Comparison of ENCODE assay signal across 19 cellular contexts in genomic region chr10:71447676-71448075, GRCh38.
"Had no signal": no experiment of that assay in that cellular context is flagged by ENCODE, and none has a peak within 500 bp of the region (broad histone marks: within the 10 kb centered on the region; RNA-seq: fewer than 3 reads in every experiment).

No MANE protein-coding gene starts in this region.

- H3K4me3 Mint-ChIP-seq: activated CD4-positive, alpha-beta T cell treated with anti-CD3 and anti-CD28 coated beads, Interleukin-2, amount 10 ng/mL, durations not matched to agents 7 days and 5 days; activated CD8-positive, alpha-beta T cell treated with anti-CD3 and anti-CD28 coated beads, Interleukin-2, amount 10 ng/mL, durations not matched to agents 7 days and 5 days; activated naive CD4-positive, alpha-beta T cell treated with anti-CD3 and anti-CD28 coated beads for 36 hours; activated T-cell treated with anti-CD3 and anti-CD28 coated beads, Interleukin-2, amount 50 U/mL, for 4 hours; stimulated activated effector memory CD8-positive, alpha-beta T cell treated with anti-CD3 and anti-CD28 coated beads, Interleukin-12 subunit alpha, Interleukin-12 subunit beta, amount 100 ng/mL, for 72 hours; T-helper 1 cell treated with Interleukin-12 subunit alpha and Interleukin-12 subunit beta and Interleukin-4 antibody, amounts not matched to agents 30 μg/mL and 1 μg/mL, for 36 hours had no signal

- H3K9me3 Mint-ChIP-seq: activated CD4-positive, alpha-beta T cell treated with anti-CD3 and anti-CD28 coated beads, Interleukin-2, amount 10 ng/mL, durations not matched to agents 7 days and 5 days; activated naive CD4-positive, alpha-beta T cell treated with anti-CD3 and anti-CD28 coated beads for 36 hours; activated T-cell treated with anti-CD3 and anti-CD28 coated beads, Interleukin-2, amount 50 U/mL, for 4 hours; stimulated activated effector memory CD8-positive, alpha-beta T cell treated with anti-CD3 and anti-CD28 coated beads, Interleukin-12 subunit alpha, Interleukin-12 subunit beta, amount 100 ng/mL, for 72 hours; T-helper 1 cell treated with Interleukin-12 subunit alpha and Interleukin-12 subunit beta and Interleukin-4 antibody, amounts not matched to agents 30 μg/mL and 1 μg/mL, for 36 hours had no signal

- H3K36me3 Mint-ChIP-seq: stimulated activated effector memory CD8-positive, alpha-beta T cell treated with anti-CD3 and anti-CD28 coated beads, Interleukin-12 subunit alpha, Interleukin-12 subunit beta, amount 100 ng/mL, for 72 hours had no signal

- H3K4me1 ChIP-seq: body of pancreas, psoas muscle, stomach had no signal

- H3K36me3 ChIP-seq: left ventricle myocardium inferior, ovary, stomach had no signal

- ATAC-seq: activated CD4-positive, CD25-positive, alpha-beta regulatory T cell treated with anti-CD3 and anti-CD28 coated beads, Interleukin-2, amount 50 U/mL, for 24 hours; activated CD8-positive, alpha-beta T cell treated with anti-CD3 and anti-CD28 coated beads, Interleukin-2, amount 10 ng/mL, durations not matched to agents 7 days and 5 days; activated T-cell treated with anti-CD3 and anti-CD28 coated beads, Interleukin-2, amount 50 U/mL, for 4 hours; body of pancreas; psoas muscle; sciatic nerve; stimulated activated effector memory CD8-positive, alpha-beta T cell treated with anti-CD3 and anti-CD28 coated beads, Interleukin-12 subunit alpha, Interleukin-12 subunit beta, amount 100 ng/mL, for 72 hours had no signal

- H3K4me3 ChIP-seq: body of pancreas, left ventricle myocardium inferior, ovary, psoas muscle, stomach had no signal

- H3K27ac Mint-ChIP-seq: activated CD4-positive, alpha-beta T cell treated with anti-CD3 and anti-CD28 coated beads, Interleukin-2, amount 10 ng/mL, durations not matched to agents 7 days and 5 days; activated CD8-positive, alpha-beta T cell treated with anti-CD3 and anti-CD28 coated beads, Interleukin-2, amount 10 ng/mL, durations not matched to agents 7 days and 5 days; activated naive CD4-positive, alpha-beta T cell treated with anti-CD3 and anti-CD28 coated beads for 36 hours; stimulated activated effector memory CD8-positive, alpha-beta T cell treated with anti-CD3 and anti-CD28 coated beads, Interleukin-12 subunit alpha, Interleukin-12 subunit beta, amount 100 ng/mL, for 72 hours; T-helper 1 cell treated with Interleukin-12 subunit alpha and Interleukin-12 subunit beta and Interleukin-4 antibody, amounts not matched to agents 30 μg/mL and 1 μg/mL, for 36 hours had no signal

- H3K9me3 ChIP-seq: body of pancreas, left ventricle myocardium inferior, ovary, psoas muscle, stomach had no signal

- H3K27ac ChIP-seq: body of pancreas, left ventricle myocardium inferior, ovary, psoas muscle, stomach had no signal

- H3K27me3 Mint-ChIP-seq: activated CD4-positive, alpha-beta T cell treated with anti-CD3 and anti-CD28 coated beads, Interleukin-2, amount 10 ng/mL, durations not matched to agents 7 days and 5 days had no signal

- H3K27me3 ChIP-seq: body of pancreas, ovary, stomach had no signal

- DNase-seq: activated CD4-positive, alpha-beta T cell treated with anti-CD3 and anti-CD28 coated beads, Interleukin-2, amount 10 ng/mL, durations not matched to agents 7 days and 5 days; activated CD8-positive, alpha-beta memory T cell treated with anti-CD3 and anti-CD28 coated beads, Interleukin-2, amount 50 U/mL, for 4 hours; activated CD8-positive, alpha-beta T cell treated with anti-CD3 and anti-CD28 coated beads, Interleukin-2, amount 10 ng/mL, durations not matched to agents 7 days and 5 days; activated naive CD4-positive, alpha-beta T cell treated with anti-CD3 and anti-CD28 coated beads for 36 hours; activated T-cell treated with anti-CD3 and anti-CD28 coated beads, Interleukin-2, amount 50 U/mL, for 4 hours; body of pancreas; central memory CD4-positive, alpha-beta T cell; kidney; left ventricle myocardium inferior; mammary epithelial cell; midbrain; ovary; psoas muscle; stimulated activated CD4-positive, alpha-beta T cell treated with anti-CD3 and anti-CD28 coated beads, Interleukin-4, amount 100 ng/mL, for 24 hours; stomach had no signal

- H3K4me1 Mint-ChIP-seq: activated CD4-positive, alpha-beta T cell treated with anti-CD3 and anti-CD28 coated beads, Interleukin-2, amount 10 ng/mL, durations not matched to agents 7 days and 5 days; stimulated activated effector memory CD8-positive, alpha-beta T cell treated with anti-CD3 and anti-CD28 coated beads, Interleukin-12 subunit alpha, Interleukin-12 subunit beta, amount 100 ng/mL, for 72 hours had no signal
